In the genomic region with DNA sequence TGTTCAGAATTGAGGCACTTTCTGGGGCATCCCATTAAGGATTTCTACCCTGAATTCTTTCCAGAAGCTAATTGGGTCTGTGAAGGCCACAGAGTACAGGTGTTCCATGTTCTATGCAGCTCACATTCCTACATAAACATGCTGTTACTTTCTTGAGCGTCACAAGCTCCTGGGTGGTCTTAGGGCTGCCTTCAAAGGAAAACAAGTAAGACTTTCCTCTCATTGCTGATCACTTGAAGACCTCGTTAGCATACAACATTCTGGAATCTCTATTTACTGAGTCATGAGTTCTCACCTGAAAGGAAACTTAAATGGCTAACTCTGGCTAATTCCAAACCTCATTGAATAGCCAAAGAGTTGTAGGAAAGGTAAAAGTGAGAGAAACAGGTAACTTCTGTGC, we compare ENCODE assay signal across 25 cellular contexts.
DNase-seq lines count a peak whose midpoint lies in the region; FAIRE-seq and TF ChIP-seq lines count a peak whose summit lies in the region.
"Had no signal": no experiment of that assay in that cellular context is flagged by ENCODE, and none has a peak within 500 bp of the region (broad histone marks: within the 10 kb centered on the region; RNA-seq: fewer than 3 reads in every experiment).

No MANE protein-coding gene starts in this region.

- H3K9ac ChIP-seq in HUES6 (ENCODE audit: low read length) (peak overlapping the region; percentile 65), H1 (replicated peaks in 1 of 4; ENCODE audit: extremely low read depth in 1 of 4, low read depth in 3 of 4, low read length in 3 of 4) (no peak overlapping the region)
- H3K9ac ChIP-seq: KMS-11 had no signal

- TF ChIP-seq POLR2A in H1 (IDR thresholded peaks at IDR 0.05; ENCODE audit: control extremely low read depth in 1 of 2, low read depth in 2 of 2, low read length in 2 of 2), result no peak
- no peak for TF ChIP-seq POLR2A in spleen (IDR thresholded peaks at IDR 0.05)

- H4K8ac ChIP-seq in H1 (ENCODE audit: extremely low read depth, insufficient read depth, low read length), result no peak overlapping the region

- H3K23ac ChIP-seq in H1 (ENCODE audit: insufficient read length), result no peak overlapping the region

- BruUV-seq in OCI-LY7 (replicated peaks; lab: Mats Ljungman, UMichigan), result no TSS peak

- no peak overlapping the region for H3K18ac ChIP-seq in H1 (ENCODE audit: extremely low read depth, low read length)

- TF ChIP-seq CTCF in H1 (IDR thresholded peaks at IDR 0.05; ENCODE audit: control extremely low read depth in 1 of 3, insufficient read depth in 1 of 3, low read depth in 1 of 3, low read length in 3 of 3), result no peak
- no peak for TF ChIP-seq CTCF in spleen (IDR thresholded peaks at IDR 0.05 in 8 of 11, conservative IDR thresholded peaks at IDR 0.05 in 3 of 11)
- no peak for TF ChIP-seq CTCF in OCI-LY7 (conservative IDR thresholded peaks at IDR 0.05; ENCODE audit: low read length)

- DNase-seq in H1 (ENCODE audit: low read depth in 1 of 2, low spot score in 2 of 2) (peak in 1 of 2 experiments; percentile 65), iPS-NIHi11 (ENCODE audit: low spot score) (peak; percentile 37), epidermal melanocyte (ENCODE audit: insufficient read length, low spot score) (no peak), spleen (no peak), OCI-LY7 (ENCODE audit: low spot score) (no peak), NCI-H1048 (lab: John Stamatoyannopoulos, UW) (no peak)
- DNase-seq: Caco-2; CD8-positive, alpha-beta T cell; GF-D8; MM.1S; NCI-H1092; NCI-H1436 treated with DMSO at 0.1 percent for 48 hours; NCI-H187 treated with DMSO at 0.1 percent for 48 hours; NCI-H2171 treated with DMSO at 0.1 percent for 48 hours; NCI-H345; NCI-H510A treated with DMSO at 0.1 percent for 48 hours; Right ventricle myocardium superior; RPMI8226; T-helper 1 cell had no signal

- H2BK20ac ChIP-seq in H1 (ENCODE audit: low read length), result no peak overlapping the region

- no peak for TF ChIP-seq RAD21 in H1 (IDR thresholded peaks at IDR 0.05 in 1 of 2, conservative IDR thresholded peaks at IDR 0.05 in 1 of 2; ENCODE audit: low read depth in 2 of 2, low read length in 2 of 2)

- H3K4me2 ChIP-seq in H1 (ENCODE audit: insufficient read depth in 1 of 2, low read depth in 2 of 2, low read length in 2 of 2) (no peak overlapping the region), OCI-LY7 (ENCODE audit: low read length) (no peak overlapping the region)
- H3K4me2 ChIP-seq: KMS-11 had no signal

- H2BK12ac ChIP-seq in H1 (ENCODE audit: low read depth, low read length), result no peak overlapping the region

- no peak overlapping the region for H4K91ac ChIP-seq in H1 (replicated peaks; ENCODE audit: insufficient read length, low read length)

- no peak overlapping the region for H2AK5ac ChIP-seq in H1 (ENCODE audit: low read depth, low read length)

- H3K27me3 ChIP-seq in HUES6 (ENCODE audit: control insufficient read depth, insufficient read depth, low read length) (no peaks in the 10 kb centered on the region), H1 (replicated peaks in 1 of 4; ENCODE audit: control insufficient read depth in 3 of 4, extremely low read depth in 1 of 4, insufficient read depth in 3 of 4, low read length in 3 of 4) (no peaks in the 10 kb centered on the region), spleen (replicated peaks in 1 of 7) (peaks cover 0 to 5% (median 0%) of the 10 kb centered on the region in 7 donors)

- H2AFZ ChIP-seq in H1 (ENCODE audit: low read length), result no peak overlapping the region
- no peak overlapping the region for H2AFZ ChIP-seq in OCI-LY7 (ENCODE audit: low read length)

- H3K27ac ChIP-seq in HUES6 (ENCODE audit: low read depth, low read length) (peak overlapping the region; percentile 88), H1 (ENCODE audit: low read depth, low read length) (0 out of 2 replicates have a peak overlapping the region, but pooled peaks have one; percentile 13), spleen (no peak overlapping the region), OCI-LY7 (ENCODE audit: low read depth, low read length, poor library complexity, severe bottlenecking) (no peak overlapping the region)
- H3K27ac ChIP-seq: C4-2B, KMS-11 had no signal

- peak; percentile 87 for FAIRE-seq in H1 (lab: Jason Lieb, UNC)
- FAIRE-seq: GM12891, H54, HTR-8/SVneo had no signal

- no peaks in the 10 kb centered on the region; the same call in 1 of the 2 replicates for H3K9me3 ChIP-seq in HUES6 (ENCODE audit: control insufficient read depth, insufficient read depth, low read depth, low read length)
- H3K9me3 ChIP-seq in H1 (ENCODE audit: insufficient read depth in 2 of 2, low read depth in 1 of 2, low read length in 1 of 2), result no peaks in the 10 kb centered on the region
- H3K9me3 ChIP-seq in spleen, result no peaks in the 10 kb centered on the region
- H3K9me3 ChIP-seq in OCI-LY7 (ENCODE audit: low read length), result no peaks in the 10 kb centered on the region
- H3K9me3 ChIP-seq: Caco-2 had no signal

- H2BK120ac ChIP-seq in H1 (replicated peaks; ENCODE audit: low read depth, low read length), result no peak overlapping the region

- no peak overlapping the region for H4K5ac ChIP-seq in H1 (ENCODE audit: insufficient read length, low read depth, low read length)

- WGBS in H1 (ENCODE audit: extremely low coverage in 1 of 2, insufficient coverage in 1 of 2, insufficient read length in 1 of 2, insufficient replicate concordance in 2 of 2, low coverage in 1 of 2, low lambda C conversion rate in 2 of 2, missing lambda C conversion rate in 1 of 2), 2 experiments, result 26% methylated on average over 2 of the region's 2 CpGs; no CpG with 5 or more reads in 1 of the 2 experiments
- WGBS in spleen, 5 donors, result 71 to 85% (median 82%) methylated on average over 2 of the region's 2 CpGs

- POLR2A ChIA-PET in H1 (lab: Charles Lee; ENCODE audit: partially characterized antibody) (interaction anchor here (0.9 to 1.8 kb wide), 4 partner anchors 16 to 63 kb away, joined by 3 to 5 read pairs (median 4); partner anchors contain the start of gene HMGA2), OCI-LY7 (lab: Charles Lee) (interaction anchor here (0.5 to 0.9 kb wide), 2 partner anchors 11 to 26 kb away, joined by 3 to 5 read pairs; no protein-coding TSS in a partner anchor)

- no peak overlapping the region for H3K56ac ChIP-seq in H1 (replicated peaks; ENCODE audit: insufficient read length, low read depth, low read length)

- intact Hi-C loops in spleen (cut with DNase I; ENCODE audit: low total_unique reads), result no loop called here
- intact Hi-C loops in OCI-LY7 (cut with micrococcal nuclease; ENCODE audit: unreplicated experiment), result no loop called here

- H3K79me1 ChIP-seq in H1 (ENCODE audit: low read depth, low read length), result no peaks in the 10 kb centered on the region

- no peak overlapping the region for H3K14ac ChIP-seq in H1 (ENCODE audit: insufficient read length)

- H3K79me2 ChIP-seq in H1 (ENCODE audit: control insufficient read depth in 1 of 2, insufficient read depth in 2 of 2, low read length in 2 of 2) (no peaks in the 10 kb centered on the region), OCI-LY7 (ENCODE audit: insufficient read depth, low read depth, low read length) (no peaks in the 10 kb centered on the region)

- H2BK15ac ChIP-seq in H1 (ENCODE audit: low read length), result no peak overlapping the region

- peak in 1 of 2 experiments; percentile 85; a peak in 1 of 3 replicates for TF ChIP-seq EP300 in H1 (IDR thresholded peaks at IDR 0.05; ENCODE audit: borderline replicate concordance in 1 of 2, low read depth in 2 of 2, low read length in 2 of 2)

- no peaks in the 10 kb centered on the region for H3K9me2 ChIP-seq in OCI-LY7 (ENCODE audit: insufficient read depth, low read length)

- H3K4ac ChIP-seq in H1 (replicated peaks; ENCODE audit: insufficient read length, low read depth, low read length), result no peak overlapping the region

- no peaks in the 10 kb centered on the region for H3K23me2 ChIP-seq in H1 (ENCODE audit: low read depth, low read length)

- no peak overlapping the region for H3K4me3 ChIP-seq in HUES6 (ENCODE audit: low read depth, low read length)
- no peak overlapping the region for H3K4me3 ChIP-seq in H1 (ENCODE audit: extremely low read depth in 1 of 4, insufficient read depth in 2 of 4, low read depth in 3 of 4, low read length in 4 of 4)
- H3K4me3 ChIP-seq in spleen, result no peak overlapping the region
- no peak overlapping the region for H3K4me3 ChIP-seq in OCI-LY7 (ENCODE audit: low read depth, low read length, poor library complexity, severe bottlenecking)

- CTCF ChIA-PET in H1 (lab: Charles Lee; ENCODE audit: partially characterized antibody) (interaction anchor here (0.8 to 1.2 kb wide), 3 partner anchors 16 to 167 kb away, joined by 3 read pairs; no protein-coding TSS in a partner anchor), OCI-LY7 (lab: Charles Lee; ENCODE audit: unreplicated experiment) (no interaction called here)

- H2BK5ac ChIP-seq in H1 (ENCODE audit: low read depth, low read length), result 0 out of 2 replicates have a peak overlapping the region, but pooled peaks have one; percentile 86

- H3K4me1 ChIP-seq in HUES6 (ENCODE audit: control insufficient read depth, insufficient read depth, low read length), result peaks cover 29% of the 10 kb centered on the region
- H3K4me1 ChIP-seq in H1 (replicated peaks in 1 of 4; ENCODE audit: control insufficient read depth in 3 of 4, insufficient read depth in 4 of 4, low read length in 3 of 4), result peaks cover 0 to 5% (median under 1%) of the 10 kb centered on the region in 4 experiments; a peak in 2 of 7 replicates
- H3K4me1 ChIP-seq in spleen, result no peaks in the 10 kb centered on the region
- no peaks in the 10 kb centered on the region for H3K4me1 ChIP-seq in OCI-LY7 (ENCODE audit: insufficient read depth, low read length, poor library complexity, severe bottlenecking)
- H3K4me1 ChIP-seq: Caco-2 had no signal

- H3K36me3 ChIP-seq in HUES6 (ENCODE audit: control insufficient read depth, insufficient read depth, low read length) (no peaks in the 10 kb centered on the region), H1 (ENCODE audit: control insufficient read depth in 2 of 4, insufficient read depth in 4 of 4, low read length in 3 of 4) (no peaks in the 10 kb centered on the region), spleen (no peaks in the 10 kb centered on the region), OCI-LY7 (ENCODE audit: insufficient read depth, low read length) (no peaks in the 10 kb centered on the region)

- H4K20me1 ChIP-seq in H1 (replicated peaks in 1 of 2; ENCODE audit: control insufficient read depth in 1 of 2, insufficient read depth in 2 of 2, low read length in 2 of 2) (no peaks in the 10 kb centered on the region), OCI-LY7 (ENCODE audit: insufficient read depth, low read length) (no peaks in the 10 kb centered on the region)

TF ChIP-seq in H1, 55 proteins besides CTCF, POLR2A, EP300 and RAD21 (continues in another document):
- TF ChIP-seq TCF12 (IDR thresholded peaks at IDR 0.05; ENCODE audit: low read depth, low read length), result peak; percentile 94
- peak; percentile 61 for TF ChIP-seq NANOG (IDR thresholded peaks at IDR 0.05; ENCODE audit: insufficient read depth, low read depth, low read length, poor library complexity, severe bottlenecking)
- TF ChIP-seq TEAD4 (IDR thresholded peaks at IDR 0.05; ENCODE audit: low read depth, low read length), result peak; percentile 85
- peak; percentile 84 for TF ChIP-seq JUND (IDR thresholded peaks at IDR 0.05; ENCODE audit: low read length)

Comparison
In these comparisons a context has a peak if more than half of its experiments do, and no peak if none do; other contexts are left out.
1. H3K27ac ChIP-seq: peak in HUES6 (single experiment) and H1 (single experiment); none in spleen (0 of 8) and OCI-LY7 (single experiment).